ENCODE assay signal across 24 cellular contexts in genomic region chr1:87523466-87523865, GRCh38.
DNase-seq lines count a peak whose midpoint lies in the region; ATAC-seq and TF ChIP-seq lines count a peak whose summit lies in the region.
"Had no signal": no experiment of that assay in that cellular context is flagged by ENCODE, and none has a peak within 500 bp of the region (broad histone marks: within the 10 kb centered on the region; RNA-seq: fewer than 3 reads in every experiment).

No MANE protein-coding gene starts in this region.

- DNase-seq in Right ventricle myocardium inferior (ENCODE audit: missing footprints) (no peak), cardiac septum (ENCODE audit: low spot score) (no peak), left cardiac atrium (no peak), skeletal muscle cell (ENCODE audit: low read depth) (peak; percentile 33), nephron progenitor cell (no peak)
- DNase-seq in stimulated activated CD4-positive, alpha-beta T cell treated with anti-CD3 and anti-CD28 coated beads, Interleukin-2, amount 100 ng/mL, for 24 hours = no peak
- DNase-seq: 8988T; activated naive CD4-positive, alpha-beta T cell treated with anti-CD3 and anti-CD28 coated beads for 36 hours; amniotic stem cell; CD8-positive, alpha-beta T cell; GOT3; left lung; naive B cell; NCI-H1105; NCI-H1930; NCI-H524 treated with DMSO at 0.1 percent for 48 hours; nucleus accumbens; PC-9; SHP77; SW 1271; T-helper 9 cell had no signal

- no peak for TF ChIP-seq CTCF in nephron progenitor cell (IDR thresholded peaks at IDR 0.05)

- peaks cover 14% of the 10 kb centered on the region for H3K9me3 Mint-ChIP-seq in nephron progenitor cell
- H3K9me3 Mint-ChIP-seq: activated naive CD4-positive, alpha-beta T cell treated with anti-CD3 and anti-CD28 coated beads for 36 hours; CD8-positive, alpha-beta T cell had no signal

- no peak overlapping the region for H3K4me3 ChIP-seq in skeletal muscle cell (ENCODE audit: low read depth, low read length)
- H3K4me3 ChIP-seq: cardiac muscle cell, left lung, PC-9 had no signal

- peaks cover 53% of the 10 kb centered on the region for H3K4me1 Mint-ChIP-seq in nephron progenitor cell
- H3K4me1 Mint-ChIP-seq: naive B cell had no signal

- no peak overlapping the region for H3K27ac Mint-ChIP-seq in nephron progenitor cell
- H3K27ac Mint-ChIP-seq: activated naive CD4-positive, alpha-beta T cell treated with anti-CD3 and anti-CD28 coated beads for 36 hours; CD8-positive, alpha-beta T cell; naive B cell had no signal

- ATAC-seq in Right ventricle myocardium inferior (peak; percentile 47), left cardiac atrium (peak; percentile 36 to 70), GM21529 (IDR thresholded peaks at IDR 0.05; ENCODE audit: unreplicated experiment) (no peak)
- no peak for ATAC-seq in activated CD4-positive, CD25-positive, alpha-beta regulatory T cell treated with anti-CD3 and anti-CD28 coated beads, Interleukin-2, amount 50 U/mL, for 24 hours
- ATAC-seq: CD8-positive, alpha-beta T cell had no signal

- peaks cover 15% of the 10 kb centered on the region for H3K27me3 Mint-ChIP-seq in nephron progenitor cell (ENCODE audit: low read depth, poor library complexity)

- peaks cover 6% of the 10 kb centered on the region for H3K36me3 Mint-ChIP-seq in nephron progenitor cell (ENCODE audit: low read depth)
- H3K36me3 Mint-ChIP-seq: CD8-positive, alpha-beta T cell had no signal

- no peak overlapping the region for H3K4me3 Mint-ChIP-seq in nephron progenitor cell
- H3K4me3 Mint-ChIP-seq: activated naive CD4-positive, alpha-beta T cell treated with anti-CD3 and anti-CD28 coated beads for 36 hours; CD8-positive, alpha-beta T cell; naive B cell had no signal

- intact Hi-C loops in Right ventricle myocardium inferior (cut with DNase I) = no loop called here
- intact Hi-C loops in cardiac septum (cut with DNase I) = no loop called here
- intact Hi-C loops in left cardiac atrium (cut with DNase I) = no loop called here

Comparison
In these comparisons a context has a peak if more than half of its experiments do, and no peak if none do; other contexts are left out.
1. ATAC-seq: peak in Right ventricle myocardium inferior (single experiment) and left cardiac atrium (2 of 2); none in GM21529 (single experiment) and activated CD4-positive, CD25-positive, alpha-beta regulatory T cell treated with anti-CD3 and anti-CD28 coated beads, Interleukin-2, amount 50 U/mL, for 24 hours (0 of 2).